Comparison of ENCODE assay signal across 20 cellular contexts in the genomic region with DNA sequence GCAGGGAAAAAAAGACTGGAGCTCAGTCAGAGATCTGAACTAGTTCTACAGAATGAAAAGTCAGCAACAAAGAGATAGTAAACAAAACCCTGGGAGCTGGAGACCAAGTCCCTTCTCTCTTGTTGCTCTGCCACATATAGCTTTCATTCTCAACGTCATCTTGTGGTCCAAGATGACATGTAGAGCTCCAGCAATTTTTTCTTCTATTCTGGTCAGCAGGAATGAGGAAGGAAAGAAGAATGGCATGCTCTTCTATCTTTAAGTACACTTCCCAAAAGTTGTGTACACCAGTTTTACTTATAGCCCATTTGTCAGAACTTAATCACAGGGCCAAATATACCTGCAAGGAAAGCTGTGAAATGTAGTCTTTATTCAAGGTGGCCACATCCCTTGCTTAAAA. TPM values are rescaled to one million over a fixed set of nuclear protein-coding genes. Genes with fewer than 3 reads are reported as not detected.
"Had no signal": no experiment of that assay in that cellular context is flagged by ENCODE, and none has a peak within 500 bp of the region (broad histone marks: within the 10 kb centered on the region; RNA-seq: fewer than 3 reads in every experiment).

No MANE protein-coding gene starts in this region.

- H3K4me3 ChIP-seq: lung, mucosa of descending colon, neural progenitor cell, prostate gland, right atrium auricular region, testis, tibial artery had no signal

- H3K36me3 ChIP-seq: neural progenitor cell, prostate gland, right atrium auricular region, tibial artery had no signal

- H3K4me1 ChIP-seq: prostate gland, right atrium auricular region, testis, tibial artery had no signal

- H3K27me3 ChIP-seq: neural progenitor cell, right atrium auricular region, testis, tibial artery had no signal

- H3K9ac ChIP-seq: neural progenitor cell, parathyroid adenoma had no signal

- H3K27ac ChIP-seq: neural progenitor cell, parathyroid adenoma, prostate gland, right atrium auricular region, testis, tibial artery had no signal

- H2AFZ ChIP-seq: neural progenitor cell, parathyroid adenoma had no signal

- DNase-seq: cortex of kidney; effector memory CD8-positive, alpha-beta T cell; mucosa of descending colon; naive thymus-derived CD4-positive, alpha-beta T cell; stimulated activated CD4-positive, alpha-beta T cell treated with anti-CD3 and anti-CD28 coated beads, Interleukin-2, amount 100 ng/mL, for 24 hours; stimulated activated CD4-positive, alpha-beta T cell treated with anti-CD3 and anti-CD28 coated beads, Interleukin-4, amount 100 ng/mL, for 4 hours; stimulated activated naive CD8-positive, alpha-beta T cell treated with anti-CD3 and anti-CD28 coated beads, Interleukin-15, Interleukin-2, amounts not matched to agents 100 U/mL and 50 U/mL, for 24 hours; substantia nigra; testis; tibial artery had no signal

- H3K9me3 ChIP-seq: mucosa of descending colon, prostate gland, right atrium auricular region, testis, tibial artery had no signal

- ATAC-seq: effector memory CD8-positive, alpha-beta T cell; left lobe of liver; mucosa of descending colon; naive thymus-derived CD4-positive, alpha-beta T cell; sciatic nerve; stimulated activated memory B cell treated with anti-CD40 and anti-IgM and Interleukin-4, amounts not matched to agents 10 μg/mL and 1 μg/mL and 100 μg/mL, for 72 hours; stimulated activated naive CD8-positive, alpha-beta T cell treated with anti-CD3 and anti-CD28 coated beads, Interleukin-15, Interleukin-2, amounts not matched to agents 100 U/mL and 50 U/mL, for 24 hours had no signal

- H3K4me2 ChIP-seq: neural progenitor cell had no signal

- H3K79me2 ChIP-seq: parathyroid adenoma had no signal

RNA-seq across cellular contexts. Expression of gene FRMD7, which starts 45.8 kb away (rescaled TPM):
- total RNA-seq: dermis microvascular lymphatic vessel endothelial cell; fibroblast of villous mesenchyme; lung; mucosa of descending colon; naive thymus-derived CD4-positive, alpha-beta T cell; prostate gland; right atrium auricular region; sciatic nerve had no signal
